ENCODE assay signal across 12 cellular contexts in the genomic region with DNA sequence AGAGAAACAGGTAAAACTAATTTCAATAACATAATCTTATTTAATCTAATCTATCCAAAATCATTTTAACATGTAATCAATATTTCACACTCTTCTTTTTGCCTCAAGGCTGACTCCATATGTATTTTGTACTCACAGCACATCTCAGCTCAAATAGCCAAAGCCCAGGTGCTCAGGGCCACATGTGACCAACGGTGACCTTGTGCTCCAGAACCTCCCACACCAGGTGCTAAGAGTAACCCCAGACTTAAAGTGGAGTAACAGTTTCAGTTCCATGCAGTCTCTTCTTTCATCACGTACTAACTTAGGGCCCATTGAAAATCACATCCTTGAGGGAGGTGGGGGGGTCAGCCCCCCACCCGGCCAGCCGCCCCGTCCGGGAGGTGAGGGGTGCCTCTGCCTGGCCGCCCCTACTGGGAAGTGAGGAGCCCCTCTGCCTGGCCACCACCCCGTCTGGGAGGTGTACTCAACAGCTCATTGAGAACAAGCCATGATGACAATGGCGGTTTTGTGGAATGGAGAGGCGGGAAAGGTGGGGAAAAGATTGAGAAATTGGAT. TPM values are rescaled to one million over a fixed set of nuclear protein-coding genes. Genes with fewer than 3 reads are reported as not detected.
DNase-seq lines count a peak whose midpoint lies in the region; ATAC-seq and TF ChIP-seq lines count a peak whose summit lies in the region.
"Had no signal": no experiment of that assay in that cellular context is flagged by ENCODE, and none has a peak within 500 bp of the region (broad histone marks: within the 10 kb centered on the region; RNA-seq: fewer than 3 reads in every experiment).

No MANE protein-coding gene starts in this region.

- H3K9ac ChIP-seq in neuronal stem cell (ENCODE audit: low read depth, low read length, poor library complexity) = no peak overlapping the region

- no peak for TF ChIP-seq CTCF in CD8-positive, alpha-beta T cell (IDR thresholded peaks at IDR 0.05)

- ATAC-seq in GM21529 (IDR thresholded peaks at IDR 0.05; ENCODE audit: unreplicated experiment) (peak; percentile 36), HG03342 (IDR thresholded peaks at IDR 0.05; ENCODE audit: unreplicated experiment) (peak; percentile 59), HG03460 (IDR thresholded peaks at IDR 0.05; ENCODE audit: unreplicated experiment) (no peak)
- no peak for ATAC-seq in CD8-positive, alpha-beta T cell
- ATAC-seq: naive thymus-derived CD4-positive, alpha-beta T cell had no signal

- H3K36me3 Mint-ChIP-seq in activated naive CD4-positive, alpha-beta T cell treated with anti-CD3 and anti-CD28 coated beads for 36 hours (ENCODE audit: low read depth) = peaks cover 42% of the 10 kb centered on the region
- H3K36me3 Mint-ChIP-seq in CD8-positive, alpha-beta T cell = peaks cover 36% of the 10 kb centered on the region

- peaks cover 4% of the 10 kb centered on the region for H3K79me1 ChIP-seq in neuronal stem cell (ENCODE audit: low read depth, low read length)

- H3K27me3 Mint-ChIP-seq in activated naive CD4-positive, alpha-beta T cell treated with anti-CD3 and anti-CD28 coated beads for 36 hours (ENCODE audit: low read depth) = no peaks in the 10 kb centered on the region
- no peaks in the 10 kb centered on the region for H3K27me3 Mint-ChIP-seq in CD8-positive, alpha-beta T cell (ENCODE audit: low read depth)
- H3K27me3 Mint-ChIP-seq: naive thymus-derived CD4-positive, alpha-beta T cell had no signal

- H3K27ac ChIP-seq in neuronal stem cell (replicated peaks; ENCODE audit: low read length) = peak overlapping the region; percentile 50
- no peak overlapping the region for H3K27ac ChIP-seq in CD8-positive, alpha-beta T cell (ENCODE audit: low read depth, low read length)

- H4K91ac ChIP-seq in neuronal stem cell (ENCODE audit: low read depth, low read length, poor library complexity) = no peak overlapping the region

- POLR2A ChIA-PET in CD8-positive, alpha-beta T cell (lab: Charles Lee) = no interaction called here

- H3K18ac ChIP-seq in neuronal stem cell (ENCODE audit: low read length) = no peak overlapping the region

- no peak overlapping the region for H2BK120ac ChIP-seq in neuronal stem cell (ENCODE audit: low read depth, low read length)

- H3K4me3 Mint-ChIP-seq in activated naive CD4-positive, alpha-beta T cell treated with anti-CD3 and anti-CD28 coated beads for 36 hours = no peak overlapping the region
- H3K4me3 Mint-ChIP-seq in CD8-positive, alpha-beta T cell = no peak overlapping the region

- no peak overlapping the region for H2BK15ac ChIP-seq in neuronal stem cell (ENCODE audit: low read length)

- peak overlapping the region; percentile 63 for H3K27ac Mint-ChIP-seq in activated naive CD4-positive, alpha-beta T cell treated with anti-CD3 and anti-CD28 coated beads for 36 hours
- no peak overlapping the region for H3K27ac Mint-ChIP-seq in CD8-positive, alpha-beta T cell

- peaks cover 21% of the 10 kb centered on the region for H3K4me1 Mint-ChIP-seq in activated naive CD4-positive, alpha-beta T cell treated with anti-CD3 and anti-CD28 coated beads for 36 hours (ENCODE audit: low read depth)
- no peaks in the 10 kb centered on the region for H3K4me1 Mint-ChIP-seq in CD8-positive, alpha-beta T cell (ENCODE audit: low read depth)

- H3K27me3 ChIP-seq in neuronal stem cell (ENCODE audit: control insufficient read depth in 3 of 3, insufficient read depth in 3 of 3, low read depth in 1 of 3, low read length in 3 of 3) = no peaks in the 10 kb centered on the region
- no peaks in the 10 kb centered on the region for H3K27me3 ChIP-seq in CD8-positive, alpha-beta T cell (ENCODE audit: insufficient read depth, low read length)

- H2BK5ac ChIP-seq in neuronal stem cell (ENCODE audit: low read length) = no peak overlapping the region

- H3K4me2 ChIP-seq in neuronal stem cell (ENCODE audit: insufficient read depth, low read length, poor library complexity, severe bottlenecking) = no peak overlapping the region

- peaks cover 7% of the 10 kb centered on the region in 2 donors for H3K4me1 ChIP-seq in neuronal stem cell (ENCODE audit: control insufficient read depth in 2 of 2, insufficient read depth in 1 of 2, low read depth in 1 of 2, low read length in 2 of 2)
- H3K4me1 ChIP-seq in CD8-positive, alpha-beta T cell (ENCODE audit: insufficient read depth, low read length) = no peaks in the 10 kb centered on the region

- H4K8ac ChIP-seq in neuronal stem cell (ENCODE audit: low read depth, low read length) = no peak overlapping the region

- CTCF ChIA-PET in activated naive CD4-positive, alpha-beta T cell treated with anti-CD3 and anti-CD28 coated beads for 36 hours (lab: Charles Lee) = interaction anchor here (1.7 kb wide), 1 partner anchor 319 kb away, joined by 6 read pairs; no protein-coding TSS in a partner anchor
- CTCF ChIA-PET in CD8-positive, alpha-beta T cell (lab: Charles Lee) = no interaction called here

- H3K4me3 ChIP-seq in neuronal stem cell (ENCODE audit: low read length in 2 of 2) = no peak overlapping the region
- H3K4me3 ChIP-seq in CD8-positive, alpha-beta T cell (ENCODE audit: low read depth, low read length) = no peak overlapping the region

- no peaks in the 10 kb centered on the region for H3K9me3 Mint-ChIP-seq in activated naive CD4-positive, alpha-beta T cell treated with anti-CD3 and anti-CD28 coated beads for 36 hours
- H3K9me3 Mint-ChIP-seq in CD8-positive, alpha-beta T cell = no peaks in the 10 kb centered on the region
- H3K9me3 Mint-ChIP-seq: naive thymus-derived CD4-positive, alpha-beta T cell had no signal

- H3K23ac ChIP-seq in neuronal stem cell (ENCODE audit: low read depth, low read length, poor library complexity) = no peak overlapping the region

- H2BK12ac ChIP-seq in neuronal stem cell (ENCODE audit: low read length) = no peak overlapping the region

- intact Hi-C loops in activated naive CD4-positive, alpha-beta T cell treated with anti-CD3 and anti-CD28 coated beads for 36 hours (cut with micrococcal nuclease) = loop anchor here (2.0 to 5.0 kb wide), 2 partner anchors 162 to 200 kb away; a partner anchor contains a TSS
- intact Hi-C loops in CD8-positive, alpha-beta T cell (cut with DNase I, micrococcal nuclease) = no loop called here

- H3K14ac ChIP-seq in neuronal stem cell (ENCODE audit: low read length) = no peak overlapping the region

- no peak overlapping the region for H2AK5ac ChIP-seq in neuronal stem cell (ENCODE audit: low read depth, low read length)

- peaks cover 0 to 1% of the 10 kb centered on the region in 2 donors for H3K9me3 ChIP-seq in neuronal stem cell (replicated peaks in 1 of 2; ENCODE audit: control insufficient read depth in 2 of 2, insufficient read depth in 1 of 2, low read depth in 1 of 2, low read length in 2 of 2)
- no peaks in the 10 kb centered on the region for H3K9me3 ChIP-seq in CD8-positive, alpha-beta T cell (ENCODE audit: low read length)

- no peak overlapping the region for H2AFZ ChIP-seq in neuronal stem cell (ENCODE audit: low read length)

- WGBS in neuronal stem cell (ENCODE audit: extremely low coverage in 2 of 2, insufficient read length in 2 of 2, insufficient replicate concordance in 1 of 2), 2 donors = no CpG with 5 or more reads among the region's 10 CpGs

- H3K36me3 ChIP-seq in neuronal stem cell (replicated peaks in 1 of 2; ENCODE audit: control insufficient read depth in 2 of 2, insufficient read depth in 2 of 2, low read length in 2 of 2) = peaks cover 20 to 92% of the 10 kb centered on the region in 2 donors
- H3K36me3 ChIP-seq in CD8-positive, alpha-beta T cell (ENCODE audit: insufficient read depth, low read length) = no peaks in the 10 kb centered on the region

- no peak overlapping the region for H3K4ac ChIP-seq in neuronal stem cell (ENCODE audit: low read length)

- no peak for DNase-seq in activated naive CD4-positive, alpha-beta T cell treated with anti-CD3 and anti-CD28 coated beads for 36 hours
- no peak for DNase-seq in activated naive CD4-positive, alpha-beta T cell treated with Interleukin-2 at 50 U/mL for 16 hours
- DNase-seq in neuronal stem cell (ENCODE audit: low spot score) (no peak), NCI-H2171 (lab: John Stamatoyannopoulos, UW) (no peak)
- no peak for DNase-seq in CD8-positive, alpha-beta T cell
- DNase-seq: activated CD8-positive, alpha-beta memory T cell treated with anti-CD3 and anti-CD28 coated beads, Interleukin-2, amount 50 U/mL, for 4 hours; caudate nucleus; naive thymus-derived CD4-positive, alpha-beta T cell; NCI-H526 treated with DMSO at 0.1 percent for 48 hours had no signal

RNA-seq across cellular contexts. Expression of a gene that starts 47.3 kb away (rescaled TPM):
- total RNA-seq in activated naive CD4-positive, alpha-beta T cell treated with anti-CD3 and anti-CD28 coated beads for 36 hours = 100 to 1,000 TPM; 145 to 149 TPM
- 31.3 TPM for polyA plus RNA-seq in neuronal stem cell (2013, experiment 1 of 2)
- polyA plus RNA-seq in neuronal stem cell (2013, experiment 2 of 2) = 33.0 TPM
- 1 to 10 TPM; 3.2 to 4.5 TPM for total RNA-seq in CD8-positive, alpha-beta T cell

Comparison
In these comparisons a context has a peak if more than half of its experiments do, and no peak if none do; other contexts are left out.
1. ATAC-seq: peak in GM21529 (single experiment) and HG03342 (single experiment); none in CD8-positive, alpha-beta T cell (single experiment) and HG03460 (single experiment).
2. RNA of a gene that starts 47.3 kb away (total RNA-seq): 145 to 149 TPM in activated naive CD4-positive, alpha-beta T cell treated with anti-CD3 and anti-CD28 coated beads for 36 hours; 3.2 to 4.5 TPM in CD8-positive, alpha-beta T cell; every median in the first group is over 10 times any median in the second.